ENCODE assay signal across 8 cellular contexts in genomic region chrX:111447298-111447697, GRCh38. TPM values are rescaled to one million over a fixed set of nuclear protein-coding genes. Genes with fewer than 3 reads are reported as not detected.
DNase-seq lines count a peak whose midpoint lies in the region; ATAC-seq and TF ChIP-seq lines count a peak whose summit lies in the region.

No MANE protein-coding gene starts in this region.

- H3K36me3 Mint-ChIP-seq in CD14-positive monocyte: no peaks in the 10 kb centered on the region
- no peaks in the 10 kb centered on the region for H3K36me3 Mint-ChIP-seq in CD8-positive, alpha-beta memory T cell

- H3K27me3 Mint-ChIP-seq in CD14-positive monocyte (ENCODE audit: low read depth in 3 of 3): peaks cover 0 to 6% (median 1%) of the 10 kb centered on the region in 3 donors
- H3K27me3 Mint-ChIP-seq in CD8-positive, alpha-beta memory T cell: peaks cover 12 to 15% of the 10 kb centered on the region in 2 donors

- H3K27ac ChIP-seq in CD8-positive, alpha-beta memory T cell (ENCODE audit: low read depth, low read length): no peak overlapping the region

- peaks cover 31% of the 10 kb centered on the region for H3K4me1 Mint-ChIP-seq in CD14-positive monocyte
- no peaks in the 10 kb centered on the region for H3K4me1 Mint-ChIP-seq in CD8-positive, alpha-beta memory T cell

- H3K9me3 Mint-ChIP-seq in CD14-positive monocyte: peaks cover 0 to 2% (median 0%) of the 10 kb centered on the region in 7 donors
- no peaks in the 10 kb centered on the region for H3K9me3 Mint-ChIP-seq in CD8-positive, alpha-beta memory T cell

- DNase-seq in CD14-positive monocyte (ENCODE audit: low spot score) (no peak), NCI-H82 (lab: John Stamatoyannopoulos, UW) (peak; percentile 70), fibroblast of mammary gland (ENCODE audit: low read depth) (peak; percentile 25), activated gamma-delta T cell (lab: John Stamatoyannopoulos, UW) (no peak)
- no peak for DNase-seq in CD8-positive, alpha-beta memory T cell

- no peak overlapping the region for H3K4me3 ChIP-seq in fibroblast of mammary gland (ENCODE audit: control insufficient read depth, low read depth, low read length)
- H3K4me3 ChIP-seq in CD8-positive, alpha-beta memory T cell (ENCODE audit: low read length): no peak overlapping the region

- peak overlapping the region in 3 of 7 donors; percentile 7 to 19 (median 11) for H3K27ac Mint-ChIP-seq in CD14-positive monocyte
- H3K27ac Mint-ChIP-seq in CD8-positive, alpha-beta memory T cell: no peak overlapping the region

- no peaks in the 10 kb centered on the region for H3K9me3 ChIP-seq in CD8-positive, alpha-beta memory T cell (ENCODE audit: low read length)

- peak; percentile 12 for TF ChIP-seq CTCF in CD14-positive monocyte (IDR thresholded peaks at IDR 0.05)
- peak; percentile 32 for TF ChIP-seq CTCF in fibroblast of mammary gland (conservative IDR thresholded peaks at IDR 0.05; ENCODE audit: control insufficient read depth, insufficient read depth, low read depth, low read length)

- H3K4me1 ChIP-seq in CD8-positive, alpha-beta memory T cell (ENCODE audit: insufficient read depth, low read length): no peaks in the 10 kb centered on the region

- no peak overlapping the region for H3K4me3 Mint-ChIP-seq in CD14-positive monocyte
- no peak overlapping the region for H3K4me3 Mint-ChIP-seq in CD8-positive, alpha-beta memory T cell

- intact Hi-C loops in CD14-positive monocyte (cut with micrococcal nuclease): no loop called here

- no peaks in the 10 kb centered on the region for H3K27me3 ChIP-seq in CD8-positive, alpha-beta memory T cell (ENCODE audit: insufficient read depth, low read length, poor library complexity, severe bottlenecking)

- ATAC-seq in GM18511 (IDR thresholded peaks at IDR 0.05; ENCODE audit: unreplicated experiment): peak; percentile 87
- ATAC-seq in HG03520 (IDR thresholded peaks at IDR 0.05; ENCODE audit: unreplicated experiment): peak; percentile 75
- ATAC-seq in HG03196 (IDR thresholded peaks at IDR 0.05; ENCODE audit: unreplicated experiment): no peak

- CTCF ChIA-PET in CD8-positive, alpha-beta memory T cell (lab: Charles Lee): no interaction called here

- POLR2A ChIA-PET in CD8-positive, alpha-beta memory T cell (lab: Charles Lee): no interaction called here

- no peaks in the 10 kb centered on the region for H3K36me3 ChIP-seq in CD8-positive, alpha-beta memory T cell (ENCODE audit: insufficient read depth, low read length)

RNA-seq across cellular contexts. Expression of gene DCX, which starts 35.3 kb away (rescaled TPM):
- not detected for polyA plus RNA-seq in CD14-positive monocyte
- total RNA-seq in CD8-positive, alpha-beta memory T cell: not detected
- not detected for polyA plus RNA-seq in CD8-positive, alpha-beta memory T cell

Comparison
In these comparisons a context has a peak if more than half of its experiments do, and no peak if none do; other contexts are left out.
1. DNase-seq: peak in NCI-H82 (single experiment) and fibroblast of mammary gland (single experiment); none in CD14-positive monocyte (single experiment), CD8-positive, alpha-beta memory T cell (0 of 5) and activated gamma-delta T cell (single experiment).